Comparison of ENCODE assay signal across 19 cellular contexts in genomic region chr5:157444224-157444623, GRCh38. TPM values are rescaled to one million over a fixed set of nuclear protein-coding genes. Genes with fewer than 3 reads are reported as not detected.
DNase-seq lines count a peak whose midpoint lies in the region; ATAC-seq and TF ChIP-seq lines count a peak whose summit lies in the region.
"Had no signal": no experiment of that assay in that cellular context is flagged by ENCODE, and none has a peak within 500 bp of the region (broad histone marks: within the 10 kb centered on the region; RNA-seq: fewer than 3 reads in every experiment).

No MANE protein-coding gene starts in this region.

- H3K27ac ChIP-seq in neural cell (ENCODE audit: low read length) (peak overlapping the region; percentile 14), thyroid gland (no peak overlapping the region)
- H3K27ac ChIP-seq: A549 had no signal

- H3K9me2 ChIP-seq in neural cell (ENCODE audit: insufficient read depth, low read length) = no peaks in the 10 kb centered on the region

- no peak for TF ChIP-seq POLR2A in thyroid gland (IDR thresholded peaks at IDR 0.05)

- H3K9me3 ChIP-seq in neural cell (ENCODE audit: low read length) (no peaks in the 10 kb centered on the region), thyroid gland (no peaks in the 10 kb centered on the region)
- H3K9me3 ChIP-seq: A549, HAP-1 had no signal

- WGBS in thyroid gland, 2 donors = 66 to 70% methylated on average over 4 of the region's 4 CpGs

- no peaks in the 10 kb centered on the region for H3F3A ChIP-seq in neural cell (ENCODE audit: insufficient read depth, low read length, poor library complexity, severe bottlenecking)

- no peak for ATAC-seq in GM21360 (IDR thresholded peaks at IDR 0.05; ENCODE audit: unreplicated experiment)
- ATAC-seq: A549, T-helper 17 cell had no signal

- no peaks in the 10 kb centered on the region for H3K36me3 ChIP-seq in H7 (replicated peaks; ENCODE audit: control insufficient read depth, insufficient read depth, low read length)
- H3K36me3 ChIP-seq in neural cell (ENCODE audit: insufficient read depth, low read length) = no peaks in the 10 kb centered on the region
- H3K36me3 ChIP-seq in thyroid gland = no peaks in the 10 kb centered on the region
- H3K36me3 ChIP-seq: HAP-1 had no signal

- no peak overlapping the region for H3K9ac ChIP-seq in neural cell (ENCODE audit: low read length)

- TF ChIP-seq EP300 in neural cell (conservative IDR thresholded peaks at IDR 0.05; ENCODE audit: poor library complexity, severe bottlenecking) = no peak

- H3K79me2 ChIP-seq in neural cell (replicated peaks; ENCODE audit: insufficient read depth, low read length) = no peaks in the 10 kb centered on the region

- TF ChIP-seq CTCF in neural cell (IDR thresholded peaks at IDR 0.05; ENCODE audit: poor library complexity, severe bottlenecking) (no peak), thyroid gland (IDR thresholded peaks at IDR 0.05) (no peak)

- TF ChIP-seq RAD21 in neural cell (conservative IDR thresholded peaks at IDR 0.05) = no peak

- H2AFZ ChIP-seq in neural cell (ENCODE audit: low read depth, low read length) = no peak overlapping the region

- intact Hi-C loops in thyroid gland (cut with DNase I) = loop anchor here (10.0 kb wide), 1 partner anchor 271 kb away; no protein-coding TSS in a partner anchor

- peaks cover under 1 to 5% of the 10 kb centered on the region in 2 donors for H3K4me1 ChIP-seq in thyroid gland
- H3K4me1 ChIP-seq: A549 had no signal

- H4K20me1 ChIP-seq in neural cell (ENCODE audit: insufficient read depth) = no peaks in the 10 kb centered on the region

- H3K4me2 ChIP-seq in neural cell (ENCODE audit: low read length) = no peak overlapping the region
- H3K4me2 ChIP-seq: A549 had no signal

- H3K27me3 ChIP-seq in H7 (ENCODE audit: control insufficient read depth, insufficient read depth, low read length) = no peaks in the 10 kb centered on the region
- no peaks in the 10 kb centered on the region for H3K27me3 ChIP-seq in neural cell (ENCODE audit: insufficient read depth, low read depth, low read length)
- H3K27me3 ChIP-seq in thyroid gland = no peaks in the 10 kb centered on the region

- H3K4me3 ChIP-seq in H7 (ENCODE audit: insufficient read depth, low read depth, low read length) (no peak overlapping the region), neural cell (ENCODE audit: low read length) (peak overlapping the region; percentile 2), thyroid gland (replicated peaks in 1 of 3) (no peak overlapping the region)
- H3K4me3 ChIP-seq: A549, HAP-1 had no signal

- DNase-seq in NCI-H2171 treated with DMSO at 0.1 percent for 48 hours (lab: John Stamatoyannopoulos, UW) = peak; percentile 10
- DNase-seq in NCI-H2171 (lab: John Stamatoyannopoulos, UW) = no peak
- DNase-seq in H7 = peak; percentile 21
- DNase-seq in NCI-H345 treated with DMSO at 0.1 percent for 48 hours (lab: John Stamatoyannopoulos, UW; ENCODE audit: unreplicated experiment) = peak; percentile 41
- DNase-seq in NCI-H1048 (lab: John Stamatoyannopoulos, UW) = no peak
- DNase-seq in thyroid gland = no peak
- DNase-seq: EL, GF-D8, KG1, NCI-H187 treated with DMSO at 0.1 percent for 48 hours, NCI-H774, Right ventricle myocardium superior, SW 1271, T-helper 17 cell had no signal

TF ChIP-seq in neural cell, 6 proteins besides CTCF, POLR2A, EP300 and RAD21:
- TF ChIP-seq REST (IDR thresholded peaks at IDR 0.05; ENCODE audit: borderline replicate concordance) = no peak
- no peak for TF ChIP-seq POLR2AphosphoS5 (IDR thresholded peaks at IDR 0.05)

RNA-seq across cellular contexts. Expression of gene NIPAL4, which starts 15.8 kb away (rescaled TPM):
- not detected in 2 replicates for total RNA-seq in H7 (2014; rRNA removed; shearing (Covaris generic))
- not detected in 2 replicates for polyA plus RNA-seq in neural cell
- polyA minus RNA-seq in neural cell = not detected in 2 replicates
- total RNA-seq in thyroid gland = under 1 TPM in 1 of 4 donors, not detected in 3; 0.33 TPM
- total RNA-seq: Right ventricle myocardium superior, SK-MEL-5 had no signal

Comparison
In these comparisons a context has a peak if more than half of its experiments do, and no peak if none do; other contexts are left out.
1. DNase-seq: peak in NCI-H2171 treated with DMSO at 0.1 percent for 48 hours (single experiment), H7 (single experiment) and NCI-H345 treated with DMSO at 0.1 percent for 48 hours (single experiment); none in NCI-H2171 (single experiment), NCI-H1048 (single experiment) and thyroid gland (0 of 2).